ENCODE assay signal across 8 cellular contexts in genomic region chr1:94883688-94884087, GRCh38. TPM values are rescaled to one million over a fixed set of nuclear protein-coding genes. Genes with fewer than 3 reads are reported as not detected.
A peak's percentile ranks its signal among the peaks of the same experiment; 100 is the strongest.
DNase-seq lines count a peak whose midpoint lies in the region; ATAC-seq, FAIRE-seq and TF ChIP-seq lines count a peak whose summit lies in the region.

No MANE protein-coding gene starts in this region.

- DNase-seq in activated CD4-positive, alpha-beta memory T cell treated with anti-CD3 and anti-CD28 coated beads, Interleukin-2, amount 10 ng/mL, durations not matched to agents 7 days and 5 days, result no peak
- DNase-seq in activated CD4-positive, alpha-beta memory T cell treated with anti-CD3 and anti-CD28 coated beads for 36 hours, result no peak
- DNase-seq in globus pallidus (ENCODE audit: low spot score), result peak; percentile 31
- DNase-seq in stimulated activated effector memory CD8-positive, alpha-beta T cell treated with anti-CD3 and anti-CD28 coated beads, Interleukin-12 subunit alpha, Interleukin-12 subunit beta, amount 100 ng/mL, for 72 hours (ENCODE audit: low spot score in 2 of 2), result no peak
- no peak for DNase-seq in NCI-H1048 (lab: John Stamatoyannopoulos, UW)
- DNase-seq in GM12891 (ENCODE audit: insufficient read length, low spot score), result no peak

- TF ChIP-seq POLR2A in GM12891 (IDR thresholded peaks at IDR 0.05; ENCODE audit: low read depth, low read length), result no peak

- H3K9me3 Mint-ChIP-seq in activated CD4-positive, alpha-beta memory T cell treated with anti-CD3 and anti-CD28 coated beads, Interleukin-2, amount 10 ng/mL, durations not matched to agents 7 days and 5 days, result no peaks in the 10 kb centered on the region
- H3K9me3 Mint-ChIP-seq in activated CD4-positive, alpha-beta memory T cell treated with anti-CD3 and anti-CD28 coated beads for 36 hours, result no peaks in the 10 kb centered on the region
- H3K9me3 Mint-ChIP-seq in stimulated activated effector memory CD8-positive, alpha-beta T cell treated with anti-CD3 and anti-CD28 coated beads, Interleukin-12 subunit alpha, Interleukin-12 subunit beta, amount 100 ng/mL, for 72 hours, result no peaks in the 10 kb centered on the region

- peak overlapping the region; percentile 37 for H3K27ac ChIP-seq in VCaP

- no peak overlapping the region for H3K27ac Mint-ChIP-seq in activated CD4-positive, alpha-beta memory T cell treated with anti-CD3 and anti-CD28 coated beads, Interleukin-2, amount 10 ng/mL, durations not matched to agents 7 days and 5 days
- H3K27ac Mint-ChIP-seq in activated CD4-positive, alpha-beta memory T cell treated with anti-CD3 and anti-CD28 coated beads for 36 hours, result no peak overlapping the region
- peak overlapping the region; percentile 60 for H3K27ac Mint-ChIP-seq in stimulated activated effector memory CD8-positive, alpha-beta T cell treated with anti-CD3 and anti-CD28 coated beads, Interleukin-12 subunit alpha, Interleukin-12 subunit beta, amount 100 ng/mL, for 72 hours

- CTCF ChIA-PET in activated CD4-positive, alpha-beta memory T cell treated with anti-CD3 and anti-CD28 coated beads, Interleukin-2, amount 10 ng/mL, durations not matched to agents 7 days and 5 days (lab: Charles Lee), result no interaction called here
- CTCF ChIA-PET in activated CD4-positive, alpha-beta memory T cell treated with anti-CD3 and anti-CD28 coated beads for 36 hours (lab: Charles Lee), result interaction anchor here (1.5 kb wide), 1 partner anchor 29 kb away, joined by 5 read pairs; no protein-coding TSS in a partner anchor

- intact Hi-C loops in activated CD4-positive, alpha-beta memory T cell treated with anti-CD3 and anti-CD28 coated beads for 36 hours (cut with micrococcal nuclease), result no loop called here

- no peaks in the 10 kb centered on the region for H3K36me3 Mint-ChIP-seq in activated CD4-positive, alpha-beta memory T cell treated with anti-CD3 and anti-CD28 coated beads, Interleukin-2, amount 10 ng/mL, durations not matched to agents 7 days and 5 days (ENCODE audit: low read depth)
- H3K36me3 Mint-ChIP-seq in activated CD4-positive, alpha-beta memory T cell treated with anti-CD3 and anti-CD28 coated beads for 36 hours, result no peaks in the 10 kb centered on the region
- no peaks in the 10 kb centered on the region for H3K36me3 Mint-ChIP-seq in stimulated activated effector memory CD8-positive, alpha-beta T cell treated with anti-CD3 and anti-CD28 coated beads, Interleukin-12 subunit alpha, Interleukin-12 subunit beta, amount 100 ng/mL, for 72 hours

- FAIRE-seq in GM12891 (lab: Jason Lieb, UNC), result no peak

- POLR2A ChIA-PET in activated CD4-positive, alpha-beta memory T cell treated with anti-CD3 and anti-CD28 coated beads, Interleukin-2, amount 10 ng/mL, durations not matched to agents 7 days and 5 days (lab: Charles Lee), result no interaction called here
- POLR2A ChIA-PET in activated CD4-positive, alpha-beta memory T cell treated with anti-CD3 and anti-CD28 coated beads for 36 hours (lab: Charles Lee), result no interaction called here

- ATAC-seq in stimulated activated effector memory CD8-positive, alpha-beta T cell treated with anti-CD3 and anti-CD28 coated beads, Interleukin-12 subunit alpha, Interleukin-12 subunit beta, amount 100 ng/mL, for 72 hours, result peak; percentile 68
- ATAC-seq in GM19351 (IDR thresholded peaks at IDR 0.05; ENCODE audit: unreplicated experiment), result no peak

- no peaks in the 10 kb centered on the region for H3K27me3 Mint-ChIP-seq in activated CD4-positive, alpha-beta memory T cell treated with anti-CD3 and anti-CD28 coated beads, Interleukin-2, amount 10 ng/mL, durations not matched to agents 7 days and 5 days
- H3K27me3 Mint-ChIP-seq in activated CD4-positive, alpha-beta memory T cell treated with anti-CD3 and anti-CD28 coated beads for 36 hours, result no peaks in the 10 kb centered on the region

- no peak for TF ChIP-seq CTCF in VCaP (conservative IDR thresholded peaks at IDR 0.05)

- H3K4me1 Mint-ChIP-seq in activated CD4-positive, alpha-beta memory T cell treated with anti-CD3 and anti-CD28 coated beads, Interleukin-2, amount 10 ng/mL, durations not matched to agents 7 days and 5 days, result peaks cover 6% of the 10 kb centered on the region
- H3K4me1 Mint-ChIP-seq in activated CD4-positive, alpha-beta memory T cell treated with anti-CD3 and anti-CD28 coated beads for 36 hours (ENCODE audit: low read depth), result peaks cover 10% of the 10 kb centered on the region
- H3K4me1 Mint-ChIP-seq in stimulated activated effector memory CD8-positive, alpha-beta T cell treated with anti-CD3 and anti-CD28 coated beads, Interleukin-12 subunit alpha, Interleukin-12 subunit beta, amount 100 ng/mL, for 72 hours, result peaks cover 13% of the 10 kb centered on the region

- H3K4me3 Mint-ChIP-seq in activated CD4-positive, alpha-beta memory T cell treated with anti-CD3 and anti-CD28 coated beads, Interleukin-2, amount 10 ng/mL, durations not matched to agents 7 days and 5 days, result peak overlapping the region; percentile 25
- H3K4me3 Mint-ChIP-seq in activated CD4-positive, alpha-beta memory T cell treated with anti-CD3 and anti-CD28 coated beads for 36 hours, result no peak overlapping the region
- H3K4me3 Mint-ChIP-seq in stimulated activated effector memory CD8-positive, alpha-beta T cell treated with anti-CD3 and anti-CD28 coated beads, Interleukin-12 subunit alpha, Interleukin-12 subunit beta, amount 100 ng/mL, for 72 hours, result peak overlapping the region; percentile 23

TF ChIP-seq in GM12891, 5 proteins besides CTCF, POLR2A, EP300 and RAD21:
- TF ChIP-seq PAX5 (IDR thresholded peaks at IDR 0.05; ENCODE audit: insufficient read depth, low read length, severe bottlenecking) (no peak), SPI1 (IDR thresholded peaks at IDR 0.05; ENCODE audit: low read depth, low read length) (no peak), POLR2AphosphoS5 (IDR thresholded peaks at IDR 0.05; ENCODE audit: low read depth, low read length) (no peak), POU2F2 (IDR thresholded peaks at IDR 0.05; ENCODE audit: low read depth, low read length) (no peak), TAF1 (IDR thresholded peaks at IDR 0.05; ENCODE audit: low read depth, low read length) (no peak)

RNA-seq across cellular contexts. Expression of gene CNN3, which starts 43.2 kb away (rescaled TPM):
- 1 to 10 TPM; 1.6 TPM for total RNA-seq in activated CD4-positive, alpha-beta memory T cell treated with anti-CD3 and anti-CD28 coated beads, Interleukin-2, amount 10 ng/mL, durations not matched to agents 7 days and 5 days
- total RNA-seq in activated CD4-positive, alpha-beta memory T cell treated with anti-CD3 and anti-CD28 coated beads for 36 hours, result 1 to 10 TPM; 3.9 to 4.6 TPM
- 11.5 TPM for polyA plus RNA-seq in GM12891 (2012; ENCODE audit: low read depth, missing spikeins)
